In genomic region chr1:93874025-93874651, GRCh38 we compare ENCODE assay signal across 8 cellular contexts. TPM values are rescaled to one million over a fixed set of nuclear protein-coding genes. Genes with fewer than 3 reads are reported as not detected.
DNase-seq lines count a peak whose midpoint lies in the region; ATAC-seq and TF ChIP-seq lines count a peak whose summit lies in the region.

No MANE protein-coding gene starts in this region.

- peaks cover 66% of the 10 kb centered on the region for H3K36me3 Mint-ChIP-seq in activated CD4-positive, alpha-beta T cell treated with anti-CD3 and anti-CD28 coated beads for 36 hours (ENCODE audit: low read depth)
- H3K36me3 Mint-ChIP-seq in naive B cell = peaks cover 43 to 46% of the 10 kb centered on the region in 2 donors

- peak overlapping the region; percentile 59 for H3K27ac Mint-ChIP-seq in activated CD4-positive, alpha-beta T cell treated with anti-CD3 and anti-CD28 coated beads for 36 hours
- H3K27ac Mint-ChIP-seq in naive B cell = peak overlapping the region in 3 of 6 donors; percentile 3 to 44 (median 25)

- CTCF ChIA-PET in activated CD4-positive, alpha-beta T cell treated with anti-CD3 and anti-CD28 coated beads for 36 hours (lab: Charles Lee) = interaction anchor here (0.6 to 1.4 kb wide), 5 partner anchors 36 to 961 kb away, joined by 3 to 6 read pairs (median 5); no protein-coding TSS in a partner anchor

- no peaks in the 10 kb centered on the region for H3K27me3 ChIP-seq in body of pancreas

- POLR2A ChIA-PET in activated CD4-positive, alpha-beta T cell treated with anti-CD3 and anti-CD28 coated beads for 36 hours (lab: Charles Lee) = interaction anchor here (0.6 kb wide), 1 partner anchor 79 kb away, joined by 3 read pairs; no protein-coding TSS in a partner anchor

- DNase-seq in activated CD4-positive, alpha-beta T cell treated with anti-CD3 and anti-CD28 coated beads for 36 hours = no peak
- no peak for DNase-seq in activated CD4-positive, alpha-beta T cell treated with anti-CD3 and anti-CD28 coated beads for 1 hour
- DNase-seq in NCI-H2029 (lab: John Stamatoyannopoulos, UW) = peak; percentile 21
- DNase-seq in body of pancreas = peak in 1 of 4 donors; percentile 18
- DNase-seq in naive B cell = peak; percentile 12
- no peak for DNase-seq in 8988T
- DNase-seq in NCI-H1105 (lab: John Stamatoyannopoulos, UW) = no peak

- H3K4me3 ChIP-seq in body of pancreas = no peak overlapping the region

- intact Hi-C loops in activated CD4-positive, alpha-beta T cell treated with anti-CD3 and anti-CD28 coated beads for 36 hours (cut with DNase I, micrococcal nuclease) = loop anchor here in 1 of 2 experiments (1.0 to 10.0 kb wide), 4 partner anchors 27 to 1039 kb away; partner anchors contain the start of gene RPL5
- intact Hi-C loops in body of pancreas (cut with DNase I) = no loop called here

- H3K9me3 Mint-ChIP-seq in activated CD4-positive, alpha-beta T cell treated with anti-CD3 and anti-CD28 coated beads for 36 hours (ENCODE audit: low read depth) = no peaks in the 10 kb centered on the region
- H3K9me3 Mint-ChIP-seq in naive B cell = no peaks in the 10 kb centered on the region

- H3K36me3 ChIP-seq in body of pancreas (replicated peaks in 1 of 2; ENCODE audit: insufficient read depth in 1 of 2, low read depth in 2 of 2) = peaks cover 6 to 35% of the 10 kb centered on the region in 2 donors

- peaks cover 39% of the 10 kb centered on the region for H3K4me1 Mint-ChIP-seq in activated CD4-positive, alpha-beta T cell treated with anti-CD3 and anti-CD28 coated beads for 36 hours
- H3K4me1 Mint-ChIP-seq in naive B cell = peaks cover 27 to 37% (median 33%) of the 10 kb centered on the region in 3 donors

- WGBS in body of pancreas, 2 donors = 61 to 65% methylated on average over 3 of the region's 3 CpGs

- no peaks in the 10 kb centered on the region for H3K9me3 ChIP-seq in body of pancreas

- H3K4me3 Mint-ChIP-seq in activated CD4-positive, alpha-beta T cell treated with anti-CD3 and anti-CD28 coated beads for 36 hours = no peak overlapping the region
- peak overlapping the region in 1 of 8 donors; percentile 0 for H3K4me3 Mint-ChIP-seq in naive B cell

- H3K27ac ChIP-seq in body of pancreas = no peak overlapping the region

- no peak for TF ChIP-seq POLR2A in body of pancreas (IDR thresholded peaks at IDR 0.05)

- ATAC-seq in activated CD4-positive, alpha-beta T cell treated with anti-CD3 and anti-CD28 coated beads for 36 hours = peak; percentile 25
- ATAC-seq in body of pancreas (no peak), naive B cell (ENCODE audit: low read depth in 2 of 2) (peak in 1 of 2 donors; percentile 15), GM18861 (IDR thresholded peaks at IDR 0.05; ENCODE audit: unreplicated experiment) (no peak)

- TF ChIP-seq CTCF in body of pancreas (IDR thresholded peaks at IDR 0.05) = peak in 6 of 7 experiments; percentile 26 to 53 (median 41)

- H3K4me1 ChIP-seq in body of pancreas = peaks cover 25% of the 10 kb centered on the region

- H3K27me3 Mint-ChIP-seq in activated CD4-positive, alpha-beta T cell treated with anti-CD3 and anti-CD28 coated beads for 36 hours = no peaks in the 10 kb centered on the region
- H3K27me3 Mint-ChIP-seq in naive B cell = no peaks in the 10 kb centered on the region

RNA-seq across cellular contexts. Expression of gene DNTTIP2, which starts 4.9 kb away (rescaled TPM):
- 10 to 100 TPM; 82.8 to 84.9 TPM for total RNA-seq in activated CD4-positive, alpha-beta T cell treated with anti-CD3 and anti-CD28 coated beads for 36 hours
- 1 to 10 TPM; 6.6 to 9.6 TPM for total RNA-seq in body of pancreas
- 10 to 100 TPM; 71.1 to 87.9 (median 83.6) TPM for polyA plus RNA-seq in naive B cell (ENCODE audit: low read depth in 6 of 6)

RNA-seq across cellular contexts. Expression of gene GCLM, which starts 35.1 kb away (rescaled TPM):
- 10 to 100 TPM; 12.8 to 19.2 TPM for total RNA-seq in activated CD4-positive, alpha-beta T cell treated with anti-CD3 and anti-CD28 coated beads for 36 hours
- total RNA-seq in body of pancreas = 1 to 10 TPM; 3.6 to 7.3 TPM
- 10 to 100 TPM in 2 of 6 donors, 1 to 10 TPM in 4; 5.9 to 13.6 (median 9.7) TPM for polyA plus RNA-seq in naive B cell (ENCODE audit: low read depth in 6 of 6)

Comparison
In these comparisons a context has a peak if more than half of its experiments do, and no peak if none do; other contexts are left out.
1. DNase-seq: peak in NCI-H2029 (single experiment) and naive B cell (single experiment); none in activated CD4-positive, alpha-beta T cell treated with anti-CD3 and anti-CD28 coated beads for 36 hours (single experiment), activated CD4-positive, alpha-beta T cell treated with anti-CD3 and anti-CD28 coated beads for 1 hour (single experiment), 8988T (single experiment) and NCI-H1105 (single experiment).
2. RNA of gene DNTTIP2, which starts 4.9 kb away (total RNA-seq): 82.8 to 84.9 TPM in activated CD4-positive, alpha-beta T cell treated with anti-CD3 and anti-CD28 coated beads for 36 hours; 6.6 to 9.6 TPM in body of pancreas; every median in the first group is over 4 times any median in the second.